ENCODE assay signal across 8 cellular contexts in genomic region chr5:111223790-111224560, GRCh38. TPM values are rescaled to one million over a fixed set of nuclear protein-coding genes. Genes with fewer than 3 reads are reported as not detected.
DNase-seq lines count a peak whose midpoint lies in the region; ATAC-seq, FAIRE-seq and TF ChIP-seq lines count a peak whose summit lies in the region.

CAMK4 (plus strand) TSS chr5:111224384; CDS start chr5:111224484, 100 bp downstream.

- no peak for TF ChIP-seq EP300 in suprapubic skin (IDR thresholded peaks at IDR 0.05)

- ATAC-seq in GM21367 (IDR thresholded peaks at IDR 0.05; ENCODE audit: unreplicated experiment): peak; percentile 68

- DNase-seq in D721Med (ENCODE audit: insufficient read length, low spot score) (peak; percentile 43), HS-5 (ENCODE audit: low read depth) (peak; percentile 58), RPMI8226 (peak; percentile 51), activated gamma-delta T cell (lab: John Stamatoyannopoulos, UW) (peak; percentile 71), foreskin melanocyte (peak; percentile 35), nucleus accumbens (lab: John Stamatoyannopoulos, UW) (peak in 54 of 56 donors; percentile 8 to 88 (median 64)), suprapubic skin (ENCODE audit: low spot score in 2 of 2) (peak; percentile 70 to 78)

- no peak for FAIRE-seq in D721Med (lab: Jason Lieb, UNC)

- H3K9me3 ChIP-seq in suprapubic skin: no peaks in the 10 kb centered on the region

- TF ChIP-seq CTCF in D721Med (IDR thresholded peaks at IDR 0.05; ENCODE audit: insufficient read depth, missing control alignments) (no peak), suprapubic skin (IDR thresholded peaks at IDR 0.05) (no peak)

- 0% methylated on average over 29 of the region's 88 CpGs for WGBS in suprapubic skin

- TF ChIP-seq POLR2A in suprapubic skin (IDR thresholded peaks at IDR 0.05): no peak

- H3K4me1 ChIP-seq in suprapubic skin: peaks cover 16% of the 10 kb centered on the region

- peaks cover 26% of the 10 kb centered on the region for H3K27me3 ChIP-seq in suprapubic skin

- H3K36me3 ChIP-seq in suprapubic skin: no peaks in the 10 kb centered on the region

- peak within 1 kb of the TSS; percentile 49 for H3K4me3 ChIP-seq in suprapubic skin

- H3K27ac ChIP-seq in suprapubic skin: no peak within 1 kb of the TSS

RNA-seq across cellular contexts. Expression of gene CAMK4, which starts in this region (rescaled TPM):
- 1 to 10 TPM in 1 of 4 donors, under 1 TPM in 2, not detected in 1; 0.05 to 2.6 (median 0.21) TPM for total RNA-seq in suprapubic skin
